Comparison of ENCODE assay signal across 14 cellular contexts in the genomic region with DNA sequence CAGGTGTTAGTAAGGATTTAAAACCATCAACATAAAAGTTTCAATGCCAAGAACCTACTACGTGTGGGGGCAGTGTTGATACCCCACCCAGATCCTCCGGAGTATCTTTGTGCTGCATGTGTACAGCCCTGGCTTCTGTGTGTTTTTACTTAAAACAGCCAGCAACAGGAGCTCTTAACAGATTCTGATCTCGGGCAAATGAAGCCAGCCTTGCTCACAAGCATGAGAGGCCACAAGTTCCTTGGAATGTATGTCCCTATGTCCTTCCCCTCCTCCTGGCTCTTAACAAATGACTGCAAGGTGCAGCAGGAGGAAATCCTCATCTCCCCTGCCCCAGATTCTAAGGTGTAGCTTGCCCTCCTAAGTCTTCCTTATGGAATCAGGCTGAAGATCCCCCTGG.
A peak's percentile ranks its signal among the peaks of the same experiment; 100 is the strongest.
DNase-seq lines count a peak whose midpoint lies in the region; ATAC-seq and TF ChIP-seq lines count a peak whose summit lies in the region.
"Had no signal": no experiment of that assay in that cellular context is flagged by ENCODE, and none has a peak within 500 bp of the region (broad histone marks: within the 10 kb centered on the region; RNA-seq: fewer than 3 reads in every experiment).

No MANE protein-coding gene starts in this region.

- no peak overlapping the region for H3K4me2 ChIP-seq in trophoblast cell (ENCODE audit: low read length)
- H3K4me2 ChIP-seq: BLaER1 had no signal

- H3K36me3 ChIP-seq in trophoblast cell (ENCODE audit: control insufficient read depth in 1 of 2, insufficient read depth in 2 of 2, low read length in 2 of 2), result no peaks in the 10 kb centered on the region
- H3K36me3 ChIP-seq: BLaER1 had no signal

- H3K4me3 ChIP-seq in trophoblast cell (ENCODE audit: low read depth, low read length), result no peak overlapping the region
- H3K4me3 ChIP-seq: BLaER1, GM12878, GM23248 had no signal

- H4K91ac ChIP-seq in trophoblast cell (ENCODE audit: low read depth, low read length), result peak overlapping the region; percentile 64

- WGBS in trophoblast cell (ENCODE audit: extremely low coverage, insufficient coverage, insufficient read length), result no CpG with 5 or more reads among the region's 3 CpGs

- no peaks in the 10 kb centered on the region for H3K27me3 ChIP-seq in trophoblast cell (ENCODE audit: insufficient read depth, low read length)
- H3K27me3 ChIP-seq: BLaER1 had no signal

- H3K27ac ChIP-seq in trophoblast cell (ENCODE audit: low read depth, low read length), result no peak overlapping the region
- H3K27ac ChIP-seq: BLaER1, GM23248 had no signal

- H3K79me1 ChIP-seq in trophoblast cell (ENCODE audit: low read length), result peaks cover 8% of the 10 kb centered on the region

- H3K4ac ChIP-seq in trophoblast cell (ENCODE audit: low read depth, low read length), result no peak overlapping the region

- H3K79me2 ChIP-seq in trophoblast cell (ENCODE audit: control insufficient read depth, insufficient read depth, low read length, poor library complexity), result no peaks in the 10 kb centered on the region

- H3K4me1 ChIP-seq in trophoblast cell (ENCODE audit: control insufficient read depth in 1 of 2, insufficient read depth in 2 of 2, low read length in 2 of 2), result peaks cover 9 to 13% of the 10 kb centered on the region in 2 experiments
- H3K4me1 ChIP-seq: BLaER1 had no signal

- H3K14ac ChIP-seq in trophoblast cell (ENCODE audit: low read length), result peak overlapping the region; percentile 24

- peak overlapping the region; percentile 2 for H2BK5ac ChIP-seq in trophoblast cell (ENCODE audit: low read depth, low read length, poor library complexity)

- H2AFZ ChIP-seq in trophoblast cell (ENCODE audit: insufficient read depth, low read length, poor library complexity), result no peak overlapping the region
- H2AFZ ChIP-seq: GM23248 had no signal

- peak overlapping the region; percentile 72 for H2BK12ac ChIP-seq in trophoblast cell (ENCODE audit: low read length)

- no peak overlapping the region for H3K23ac ChIP-seq in trophoblast cell (ENCODE audit: low read length)

- TF ChIP-seq CTCF in GM10266 (IDR thresholded peaks at IDR 0.05; ENCODE audit: control insufficient read depth, insufficient read depth, low read depth, missing control alignments), result no peak

- no peak overlapping the region for H4K12ac ChIP-seq in trophoblast cell (ENCODE audit: low read depth, low read length)

- H4K8ac ChIP-seq in trophoblast cell (ENCODE audit: low read depth, low read length), result no peak overlapping the region

- no peaks in the 10 kb centered on the region for H3K9me3 ChIP-seq in trophoblast cell (ENCODE audit: insufficient read depth, low read depth, low read length)
- H3K9me3 ChIP-seq: BLaER1 had no signal

- H2BK120ac ChIP-seq in trophoblast cell (ENCODE audit: insufficient read depth, low read length, poor library complexity), result no peak overlapping the region

- ATAC-seq in HG02852 (IDR thresholded peaks at IDR 0.05; ENCODE audit: unreplicated experiment), result no peak
- ATAC-seq: GM12878 had no signal

- H3K9ac ChIP-seq in trophoblast cell (ENCODE audit: low read length), result no peak overlapping the region
- H3K9ac ChIP-seq: BLaER1, GM23248 had no signal

- DNase-seq in G401 (ENCODE audit: low spot score) (peak; percentile 60), astrocyte of the hippocampus (ENCODE audit: low read depth, low spot score) (peak; percentile 31), left kidney (ENCODE audit: low read depth, low spot score) (peak; percentile 66), trophoblast cell (no peak), NCI-H748 treated with DMSO at 0.1 percent for 48 hours (lab: John Stamatoyannopoulos, UW) (no peak), HT-29 (ENCODE audit: low spot score) (no peak), GM10266 (ENCODE audit: extremely low spot score) (no peak)
- DNase-seq: CD8-positive, alpha-beta memory T cell; DMS53; GM23248; H7 had no signal

- in situ Hi-C loops in G401 (cut with HindIII; ENCODE audit: low sequenced_read_pairs), result loop anchor here (10.0 kb wide), 1 partner anchor 338 kb away; no protein-coding TSS in a partner anchor

- H3K18ac ChIP-seq in trophoblast cell (ENCODE audit: low read length), result peak overlapping the region; percentile 33

- H2AK5ac ChIP-seq in trophoblast cell (ENCODE audit: low read length), result no peak overlapping the region

Comparison
In these comparisons a context has a peak if more than half of its experiments do, and no peak if none do; other contexts are left out.
1. DNase-seq: peak in G401 (single experiment), astrocyte of the hippocampus (single experiment) and left kidney (single experiment); none in trophoblast cell (0 of 2), NCI-H748 treated with DMSO at 0.1 percent for 48 hours (single experiment), HT-29 (single experiment) and GM10266 (single experiment).